27 cellular contexts compared by ENCODE assay signal in genomic region chr2:100765481-100765880, GRCh38.
"Had no signal": no experiment of that assay in that cellular context is flagged by ENCODE, and none has a peak within 500 bp of the region (broad histone marks: within the 10 kb centered on the region; RNA-seq: fewer than 3 reads in every experiment).

No MANE protein-coding gene starts in this region.

- H3K4me3 Mint-ChIP-seq: activated T-cell treated with anti-CD3 and anti-CD28 coated beads, Interleukin-2, amount 50 U/mL, for 72 hours; mesothelial cell of epicardium; naive B cell; nephron progenitor cell; stimulated activated naive CD8-positive, alpha-beta T cell treated with anti-CD3 and anti-CD28 coated beads, Interleukin-15, Interleukin-2, amounts not matched to agents 100 ng/mL and 50 ng/mL, for 24 hours had no signal

- ATAC-seq: activated naive CD4-positive, alpha-beta T cell treated with anti-CD3 and anti-CD28 coated beads, Interleukin-2, amount 50 U/mL, for 72 hours; activated T-cell treated with anti-CD3 and anti-CD28 coated beads, Interleukin-2, amount 50 U/mL, for 72 hours; gastroesophageal sphincter; upper lobe of right lung had no signal

- H3K4me3 ChIP-seq: esophagus squamous epithelium, gastroesophageal sphincter, hepatocyte, ovary, upper lobe of right lung had no signal

- FAIRE-seq: bronchial epithelial cell, colon, TTC549 had no signal

- H3K79me2 ChIP-seq: hepatocyte had no signal

- H3K27ac ChIP-seq: esophagus squamous epithelium, hepatocyte, ovary, upper lobe of right lung had no signal

- DNase-seq: activated CD4-positive, alpha-beta T cell treated with anti-CD3 and anti-CD28 coated beads for 4 hours; activated CD4-positive, alpha-beta T cell treated with anti-CD3 and anti-CD28 coated beads, Interleukin-2, amount 50 U/mL, for 4 hours; activated naive CD4-positive, alpha-beta T cell; activated T-cell treated with anti-CD3 and anti-CD28 coated beads for 4 hours; activated T-cell treated with anti-CD3 and anti-CD28 coated beads, Interleukin-2, amount 50 U/mL, for 72 hours; anterior cingulate cortex; dermis blood vessel endothelial cell; effector CD4-positive, alpha-beta T cell; esophagus squamous epithelium; islet precursor cell; mammary epithelial cell; naive B cell; nephron progenitor cell; ovary; retina; stimulated activated CD4-positive, alpha-beta T cell treated with anti-CD3 and anti-CD28 coated beads, Interleukin-4, amount 100 ng/mL, for 1 hour; T-helper 9 cell; upper lobe of right lung had no signal

- H3K36me3 ChIP-seq: esophagus squamous epithelium, gastroesophageal sphincter, ovary, upper lobe of right lung had no signal

- H3K36me3 Mint-ChIP-seq: mesothelial cell of epicardium, naive B cell had no signal

- H3K27me3 ChIP-seq: esophagus squamous epithelium, gastroesophageal sphincter, hepatocyte, ovary, upper lobe of right lung had no signal

- H3K4me2 ChIP-seq: hepatocyte had no signal

- H3K4me1 ChIP-seq: upper lobe of right lung had no signal

- H2AFZ ChIP-seq: hepatocyte had no signal

- H3K9me3 ChIP-seq: esophagus squamous epithelium, gastroesophageal sphincter, ovary, upper lobe of right lung had no signal

- H3K9me3 Mint-ChIP-seq: activated T-cell treated with anti-CD3 and anti-CD28 coated beads, Interleukin-2, amount 50 U/mL, for 72 hours; mesothelial cell of epicardium; nephron progenitor cell; stimulated activated naive CD8-positive, alpha-beta T cell treated with anti-CD3 and anti-CD28 coated beads, Interleukin-15, Interleukin-2, amounts not matched to agents 100 ng/mL and 50 ng/mL, for 24 hours had no signal

- H3K4me1 Mint-ChIP-seq: mesothelial cell of epicardium, naive B cell had no signal

- H3K27ac Mint-ChIP-seq: activated naive CD4-positive, alpha-beta T cell treated with anti-CD3 and anti-CD28 coated beads, Interleukin-2, amount 50 U/mL, for 72 hours; activated T-cell treated with anti-CD3 and anti-CD28 coated beads, Interleukin-2, amount 50 U/mL, for 72 hours; mesothelial cell of epicardium; nephron progenitor cell; progenitor cell of endocrine pancreas; stimulated activated naive CD8-positive, alpha-beta T cell treated with anti-CD3 and anti-CD28 coated beads, Interleukin-15, Interleukin-2, amounts not matched to agents 100 ng/mL and 50 ng/mL, for 24 hours had no signal
